In the genomic region with DNA sequence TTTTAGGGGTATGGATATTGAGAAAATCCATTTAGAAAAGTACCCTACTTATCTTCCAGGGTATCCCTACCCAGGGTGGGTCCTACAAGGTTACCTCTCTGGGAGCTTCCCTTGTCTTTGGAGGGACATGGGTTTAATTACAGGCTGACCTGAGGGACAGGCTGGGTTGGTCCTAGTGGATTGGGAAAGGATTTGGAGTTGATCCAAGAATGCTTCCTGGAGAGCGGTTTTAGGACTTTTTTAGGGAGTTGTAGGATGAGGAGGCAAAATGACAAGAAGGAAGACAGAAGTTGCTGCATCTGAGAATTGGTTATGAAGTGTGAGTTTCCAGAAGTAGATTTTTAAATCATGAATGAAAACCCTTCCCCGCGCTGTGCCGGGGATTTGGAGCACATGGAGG, we compare ENCODE assay signal across 14 cellular contexts.
DNase-seq lines count a peak whose midpoint lies in the region; ATAC-seq and TF ChIP-seq lines count a peak whose summit lies in the region.
"Had no signal": no experiment of that assay in that cellular context is flagged by ENCODE, and none has a peak within 500 bp of the region (broad histone marks: within the 10 kb centered on the region; RNA-seq: fewer than 3 reads in every experiment).

No MANE protein-coding gene starts in this region.

- H3K27ac Mint-ChIP-seq in CD8-positive, alpha-beta T cell: peak overlapping the region; percentile 79
- H3K27ac Mint-ChIP-seq in activated naive CD8-positive, alpha-beta T cell: peak overlapping the region; percentile 75
- H3K27ac Mint-ChIP-seq: H9 had no signal

- peaks cover 100% of the 10 kb centered on the region for H3K4me1 ChIP-seq in BLaER1
- H3K4me1 ChIP-seq in CD8-positive, alpha-beta T cell (ENCODE audit: insufficient read depth, low read length): no peaks in the 10 kb centered on the region

- H3K9me3 Mint-ChIP-seq in CD8-positive, alpha-beta T cell: no peaks in the 10 kb centered on the region
- no peaks in the 10 kb centered on the region for H3K9me3 Mint-ChIP-seq in activated naive CD8-positive, alpha-beta T cell (ENCODE audit: low read depth)
- H3K9me3 Mint-ChIP-seq: H9 had no signal

- no peak for TF ChIP-seq CTCF in CD8-positive, alpha-beta T cell (IDR thresholded peaks at IDR 0.05)
- TF ChIP-seq CTCF in fibroblast of the aortic adventitia (IDR thresholded peaks at IDR 0.05; ENCODE audit: insufficient read depth, low read length) (no peak), GM10248 (IDR thresholded peaks at IDR 0.05; ENCODE audit: control extremely low read depth, extremely low read depth, low read depth, missing control alignments) (no peak)

- H3K4me3 Mint-ChIP-seq in CD8-positive, alpha-beta T cell: no peak overlapping the region
- H3K4me3 Mint-ChIP-seq in activated naive CD8-positive, alpha-beta T cell: peak overlapping the region; percentile 25
- H3K4me3 Mint-ChIP-seq: H9 had no signal

- no peak for ATAC-seq in CD8-positive, alpha-beta T cell

- CTCF ChIA-PET in CD8-positive, alpha-beta T cell (lab: Charles Lee): interaction anchor here (0.7 to 24.3 kb wide), 7 partner anchors 12 to 199 kb away, joined by 3 to 405 read pairs (median 5); a partner anchor contains a TSS
- CTCF ChIA-PET in GM10248 (lab: Yijun Ruan, JAX) (interaction anchor here (11.7 kb wide), 1 partner anchor 147 kb away, joined by 150 read pairs; no protein-coding TSS in a partner anchor), HEK293T (lab: Yijun Ruan, JAX) (no interaction called here)

- H3K36me3 Mint-ChIP-seq in CD8-positive, alpha-beta T cell: peaks cover 56% of the 10 kb centered on the region
- peaks cover 11% of the 10 kb centered on the region for H3K36me3 Mint-ChIP-seq in activated naive CD8-positive, alpha-beta T cell

- H3K4me1 Mint-ChIP-seq in CD8-positive, alpha-beta T cell (ENCODE audit: low read depth): peaks cover 21% of the 10 kb centered on the region
- peaks cover 43% of the 10 kb centered on the region for H3K4me1 Mint-ChIP-seq in activated naive CD8-positive, alpha-beta T cell (ENCODE audit: low read depth)

- H3K4me3 ChIP-seq in BLaER1 (no peak overlapping the region), fibroblast of the aortic adventitia (ENCODE audit: low read depth, low read length) (no peak overlapping the region)
- no peak overlapping the region for H3K4me3 ChIP-seq in CD8-positive, alpha-beta T cell (ENCODE audit: low read depth, low read length)
- H3K4me3 ChIP-seq: SK-N-MC had no signal

- peaks cover 96% of the 10 kb centered on the region for H3K36me3 ChIP-seq in BLaER1
- H3K36me3 ChIP-seq in CD8-positive, alpha-beta T cell (ENCODE audit: insufficient read depth, low read length): peaks cover 11% of the 10 kb centered on the region

- H4K20me1 ChIP-seq in BLaER1: peaks cover 100% of the 10 kb centered on the region

- H3K9ac ChIP-seq in BLaER1: peak overlapping the region; percentile 40; the same call in 1 of the 2 replicates

- no peak for DNase-seq in CD8-positive, alpha-beta T cell
- DNase-seq in fibroblast of the aortic adventitia (ENCODE audit: low read depth): peak; percentile 48
- DNase-seq in GOT3 (lab: John Stamatoyannopoulos, UW): no peak
- no peak for DNase-seq in GM10248 (ENCODE audit: extremely low spot score)
- no peak for DNase-seq in HEK293T (ENCODE audit: extremely low spot score)
- DNase-seq: EL, NCI-H1048, NCI-H1694, NCI-H2107, NCI-H226 had no signal

- no peak overlapping the region for H3K27ac ChIP-seq in BLaER1
- no peak overlapping the region for H3K27ac ChIP-seq in CD8-positive, alpha-beta T cell (ENCODE audit: low read depth, low read length)
- H3K27ac ChIP-seq: SK-N-MC had no signal

- no peaks in the 10 kb centered on the region for H3K9me3 ChIP-seq in BLaER1
- no peaks in the 10 kb centered on the region for H3K9me3 ChIP-seq in CD8-positive, alpha-beta T cell (ENCODE audit: low read length)

- no peaks in the 10 kb centered on the region for H3K27me3 ChIP-seq in BLaER1
- H3K27me3 ChIP-seq in CD8-positive, alpha-beta T cell (ENCODE audit: insufficient read depth, low read length): no peaks in the 10 kb centered on the region

- no peaks in the 10 kb centered on the region for H3K27me3 Mint-ChIP-seq in CD8-positive, alpha-beta T cell (ENCODE audit: low read depth)
- H3K27me3 Mint-ChIP-seq in activated naive CD8-positive, alpha-beta T cell: no peaks in the 10 kb centered on the region

- H3K4me2 ChIP-seq in BLaER1: peak overlapping the region; percentile 31

- POLR2A ChIA-PET in CD8-positive, alpha-beta T cell (lab: Charles Lee): no interaction called here
- POLR2A ChIA-PET in GM10248 (lab: Yijun Ruan, JAX) (no interaction called here), HEK293T (lab: Yijun Ruan, JAX) (no interaction called here)

- intact Hi-C loops in CD8-positive, alpha-beta T cell (cut with DNase I, micrococcal nuclease): no loop called here

TF ChIP-seq in HEK293T, 16 proteins besides CTCF, POLR2A, EP300 and RAD21:
- TF ChIP-seq CTBP1 (IDR thresholded peaks at IDR 0.05; ENCODE audit: borderline replicate concordance): no peak
- no peak for TF ChIP-seq SP1 (IDR thresholded peaks at IDR 0.05)
- TF ChIP-seq FOXM1 (IDR thresholded peaks at IDR 0.05; ENCODE audit: borderline replicate concordance): no peak
- TF ChIP-seq BHLHE40 (IDR thresholded peaks at IDR 0.05; ENCODE audit: borderline replicate concordance): no peak
- no peak for TF ChIP-seq ELF4 (IDR thresholded peaks at IDR 0.05)
- no peak for TF ChIP-seq FOXK2 (IDR thresholded peaks at IDR 0.05)
- no peak for TF ChIP-seq L3MBTL2 (conservative IDR thresholded peaks at IDR 0.05)
- TF ChIP-seq, protein P1, sequence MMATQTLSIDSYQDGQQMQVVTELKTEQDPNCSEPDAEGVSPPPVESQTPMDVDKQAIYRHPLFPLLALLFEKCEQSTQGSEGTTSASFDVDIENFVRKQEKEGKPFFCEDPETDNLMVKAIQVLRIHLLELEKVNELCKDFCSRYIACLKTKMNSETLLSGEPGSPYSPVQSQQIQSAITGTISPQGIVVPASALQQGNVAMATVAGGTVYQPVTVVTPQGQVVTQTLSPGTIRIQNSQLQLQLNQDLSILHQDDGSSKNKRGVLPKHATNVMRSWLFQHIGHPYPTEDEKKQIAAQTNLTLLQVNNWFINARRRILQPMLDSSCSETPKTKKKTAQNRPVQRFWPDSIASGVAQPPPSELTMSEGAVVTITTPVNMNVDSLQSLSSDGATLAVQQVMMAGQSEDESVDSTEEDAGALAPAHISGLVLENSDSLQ (IDR thresholded peaks at IDR 0.05): no peak
- no peak for TF ChIP-seq SUZ12 (IDR thresholded peaks at IDR 0.05)
- TF ChIP-seq LEF1 (IDR thresholded peaks at IDR 0.05; ENCODE audit: borderline replicate concordance): no peak
- no peak for TF ChIP-seq ZNF384 (IDR thresholded peaks at IDR 0.05)
- TF ChIP-seq NFRKB (IDR thresholded peaks at IDR 0.05): no peak
- TF ChIP-seq TARDBP (IDR thresholded peaks at IDR 0.05): no peak
- TF ChIP-seq FOXA1 (IDR thresholded peaks at IDR 0.05): no peak
- TF ChIP-seq ARNT (IDR thresholded peaks at IDR 0.05): no peak
- no peak for TF ChIP-seq HDGF (IDR thresholded peaks at IDR 0.05; ENCODE audit: borderline replicate concordance)
